ENCODE assay signal across 10 cellular contexts in the genomic region with DNA sequence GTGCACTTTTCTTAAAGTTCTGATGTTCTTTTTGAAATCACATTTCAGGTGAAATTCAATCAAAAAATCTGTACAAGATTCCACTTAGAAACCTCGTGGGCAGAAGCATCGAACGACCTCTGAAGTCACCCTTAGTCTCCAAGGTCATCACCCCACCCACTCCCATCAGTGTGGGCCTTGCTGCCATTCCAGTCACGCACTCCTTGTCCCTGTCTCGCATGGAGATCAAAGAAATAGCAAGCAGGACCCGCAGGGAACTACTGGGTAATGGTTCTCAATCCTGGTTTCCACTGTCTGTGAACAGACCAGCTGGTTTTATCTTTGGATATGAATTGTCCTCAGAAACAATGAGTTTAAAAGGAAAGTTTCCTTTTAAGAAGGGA. TPM values are rescaled to one million over a fixed set of nuclear protein-coding genes. Genes with fewer than 3 reads are reported as not detected.
DNase-seq lines count a peak whose midpoint lies in the region; ATAC-seq, FAIRE-seq and TF ChIP-seq lines count a peak whose summit lies in the region.
"Had no signal": no experiment of that assay in that cellular context is flagged by ENCODE, and none has a peak within 500 bp of the region (broad histone marks: within the 10 kb centered on the region; RNA-seq: fewer than 3 reads in every experiment).

No MANE protein-coding gene starts in this region.

- DNase-seq in SK-N-MC (ENCODE audit: low read depth, low spot score) (no peak), fibroblast of peridontal ligament (ENCODE audit: extremely low read depth) (peak; percentile 7), sigmoid colon (peak; percentile 47), G401 (ENCODE audit: low spot score) (no peak), GM19239 (ENCODE audit: insufficient read length, low spot score) (no peak)
- DNase-seq: NCI-H187 had no signal

- peak overlapping the region; percentile 63 for H3K4me3 ChIP-seq in SK-N-MC
- H3K4me3 ChIP-seq in sigmoid colon: no peak overlapping the region
- H3K4me3 ChIP-seq: gastroesophageal sphincter had no signal

- H3K9ac ChIP-seq in SK-N-MC (ENCODE audit: insufficient read length): peak overlapping the region; percentile 18
- H3K9ac ChIP-seq: parathyroid adenoma had no signal

- TF ChIP-seq POLR2A in sigmoid colon (IDR thresholded peaks at IDR 0.05): no peak

- WGBS in sigmoid colon, 2 donors: 11 to 57% methylated on average over 6 of the region's 6 CpGs

- no peak for FAIRE-seq in GM19239 (lab: Jason Lieb, UNC)

- H3K27me3 ChIP-seq in sigmoid colon: no peaks in the 10 kb centered on the region
- H3K27me3 ChIP-seq: gastroesophageal sphincter had no signal

- H3K27ac ChIP-seq in SK-N-MC (peak overlapping the region; percentile 75), sigmoid colon (peak overlapping the region; percentile 39 to 63 (median 58))
- H3K27ac ChIP-seq: parathyroid adenoma had no signal

- peaks cover 0 to 17% (median 14%) of the 10 kb centered on the region in 4 donors for H3K4me1 ChIP-seq in sigmoid colon
- H3K4me1 ChIP-seq: gastroesophageal sphincter, parathyroid adenoma had no signal

- H3K36me3 ChIP-seq in SK-N-MC (ENCODE audit: insufficient read depth, low read length) (no peaks in the 10 kb centered on the region), sigmoid colon (no peaks in the 10 kb centered on the region)

- in situ Hi-C loops in G401 (cut with HindIII; ENCODE audit: low sequenced_read_pairs): no loop called here

- ATAC-seq in HG02885 (IDR thresholded peaks at IDR 0.05; ENCODE audit: poor library complexity, unreplicated experiment) (peak; percentile 15), HG02938 (IDR thresholded peaks at IDR 0.05; ENCODE audit: unreplicated experiment) (no peak)

- no peaks in the 10 kb centered on the region for H3K9me3 ChIP-seq in SK-N-MC (ENCODE audit: low read depth, low read length)
- H3K9me3 ChIP-seq in sigmoid colon: no peaks in the 10 kb centered on the region
- H3K9me3 ChIP-seq: gastroesophageal sphincter had no signal

- no peak for TF ChIP-seq EP300 in sigmoid colon (IDR thresholded peaks at IDR 0.05)

- intact Hi-C loops in sigmoid colon (cut with DNase I): no loop called here

- no peak for TF ChIP-seq CTCF in sigmoid colon (IDR thresholded peaks at IDR 0.05)

RNA-seq across cellular contexts. Expression of gene SLC2A8, which starts 8.1 kb away (rescaled TPM):
- total RNA-seq in sigmoid colon: 10 to 100 TPM; 45.1 to 68.7 (median 64.4) TPM
- polyA plus RNA-seq in sigmoid colon: 10 to 100 TPM in 2 of 3 donors, 1 to 10 TPM in 1; 7.2 to 19.3 (median 11.8) TPM
- 32.7 and 33.0 TPM in 2 replicates for total RNA-seq in G401 (2014; rRNA removed; shearing (Covaris generic))

RNA-seq across cellular contexts. Expression of gene ZNF79, which starts 35.3 kb away (rescaled TPM):
- 10 to 100 TPM; 10.9 to 14.6 (median 13.9) TPM for total RNA-seq in sigmoid colon
- polyA plus RNA-seq in sigmoid colon: 1 to 10 TPM in 2 of 3 donors, under 1 TPM in 1; 0.60 to 3.5 (median 2.3) TPM
- total RNA-seq in G401 (2014; rRNA removed; shearing (Covaris generic)): 4.8 and 8.8 TPM in 2 replicates

Comparison
In these comparisons a context has a peak if more than half of its experiments do, and no peak if none do; other contexts are left out.
1. DNase-seq: peak in fibroblast of peridontal ligament (single experiment) and sigmoid colon (single experiment); none in SK-N-MC (single experiment), G401 (single experiment) and GM19239 (single experiment).